In genomic region chr12:31308116-31308515, GRCh38 we compare ENCODE assay signal across 18 cellular contexts.
"Had no signal": no experiment of that assay in that cellular context is flagged by ENCODE, and none has a peak within 500 bp of the region (broad histone marks: within the 10 kb centered on the region; RNA-seq: fewer than 3 reads in every experiment).

No MANE protein-coding gene starts in this region.

- DNase-seq: activated CD4-positive, alpha-beta T cell treated with anti-CD3 and anti-CD28 coated beads, Interleukin-2, amount 50 U/mL, for 1 hour; activated CD8-positive, alpha-beta memory T cell treated with anti-CD3 and anti-CD28 coated beads, Interleukin-2, amount 50 U/mL, for 4 hours; activated naive CD8-positive, alpha-beta T cell treated with anti-CD3 and anti-CD28 coated beads, Interleukin-2, amount 10 ng/mL, durations not matched to agents 7 days and 5 days; caudate nucleus; dorsolateral prefrontal cortex; foreskin fibroblast; left colon; lower lobe of right lung; right cardiac atrium; stomach; T-helper 1 cell; upper lobe of left lung had no signal

- H3K9me3 ChIP-seq: lower lobe of right lung, prostate gland, stomach, upper lobe of left lung had no signal

- H3K27ac ChIP-seq: dorsolateral prefrontal cortex, epithelial cell of prostate, lower lobe of right lung, prostate gland, skin epidermis, stomach, upper lobe of left lung had no signal

- H3K27me3 ChIP-seq: stomach, upper lobe of left lung had no signal

- H3K4me3 ChIP-seq: dorsolateral prefrontal cortex, lower lobe of right lung, prostate gland, skin epidermis, stomach, upper lobe of left lung had no signal

- H3K36me3 ChIP-seq: prostate gland had no signal

- H3K4me3 Mint-ChIP-seq: activated naive CD8-positive, alpha-beta T cell treated with anti-CD3 and anti-CD28 coated beads, Interleukin-2, amount 10 ng/mL, durations not matched to agents 7 days and 5 days; activated T-helper 1 cell treated with anti-CD3 and anti-CD28 coated beads, Interleukin-12 subunit alpha, Interleukin-12 subunit beta, Interleukin-2, Interleukin-4 antibody, amounts not matched to agents 30 ng/mL and 10 ng/mL and 1 ng/mL, durations not matched to agents 14 hours and 24 hours and 36 hours; brain had no signal

- H3K4me1 ChIP-seq: lower lobe of right lung, prostate gland, stomach, upper lobe of left lung had no signal

- H3K27ac Mint-ChIP-seq: activated naive CD8-positive, alpha-beta T cell treated with anti-CD3 and anti-CD28 coated beads, Interleukin-2, amount 10 ng/mL, durations not matched to agents 7 days and 5 days; activated T-helper 1 cell treated with anti-CD3 and anti-CD28 coated beads, Interleukin-12 subunit alpha, Interleukin-12 subunit beta, Interleukin-2, Interleukin-4 antibody, amounts not matched to agents 30 ng/mL and 10 ng/mL and 1 ng/mL, durations not matched to agents 14 hours and 24 hours and 36 hours had no signal

- H3K4me1 Mint-ChIP-seq: brain had no signal

- H3K27me3 Mint-ChIP-seq: activated naive CD8-positive, alpha-beta T cell treated with anti-CD3 and anti-CD28 coated beads, Interleukin-2, amount 10 ng/mL, durations not matched to agents 7 days and 5 days had no signal

- ATAC-seq: activated CD4-positive, CD25-positive, alpha-beta regulatory T cell treated with anti-CD3 and anti-CD28 coated beads, Interleukin-2, amount 50 U/mL, for 24 hours; left colon; lower lobe of right lung; right cardiac atrium had no signal
